1 cellular context compared by ENCODE assay signal in genomic region chr7:158548726-158549125, GRCh38.
TF ChIP-seq lines count a peak whose summit lies in the region.

No MANE protein-coding gene starts in this region.

TF ChIP-seq in H1, 55 proteins besides CTCF, POLR2A, EP300 and RAD21:
- TF ChIP-seq CBX5 (IDR thresholded peaks at IDR 0.05; ENCODE audit: low read depth, low read length), result no peak
- TF ChIP-seq TBP (IDR thresholded peaks at IDR 0.05; ENCODE audit: low read depth, low read length), result no peak
- TF ChIP-seq, protein P1, sequence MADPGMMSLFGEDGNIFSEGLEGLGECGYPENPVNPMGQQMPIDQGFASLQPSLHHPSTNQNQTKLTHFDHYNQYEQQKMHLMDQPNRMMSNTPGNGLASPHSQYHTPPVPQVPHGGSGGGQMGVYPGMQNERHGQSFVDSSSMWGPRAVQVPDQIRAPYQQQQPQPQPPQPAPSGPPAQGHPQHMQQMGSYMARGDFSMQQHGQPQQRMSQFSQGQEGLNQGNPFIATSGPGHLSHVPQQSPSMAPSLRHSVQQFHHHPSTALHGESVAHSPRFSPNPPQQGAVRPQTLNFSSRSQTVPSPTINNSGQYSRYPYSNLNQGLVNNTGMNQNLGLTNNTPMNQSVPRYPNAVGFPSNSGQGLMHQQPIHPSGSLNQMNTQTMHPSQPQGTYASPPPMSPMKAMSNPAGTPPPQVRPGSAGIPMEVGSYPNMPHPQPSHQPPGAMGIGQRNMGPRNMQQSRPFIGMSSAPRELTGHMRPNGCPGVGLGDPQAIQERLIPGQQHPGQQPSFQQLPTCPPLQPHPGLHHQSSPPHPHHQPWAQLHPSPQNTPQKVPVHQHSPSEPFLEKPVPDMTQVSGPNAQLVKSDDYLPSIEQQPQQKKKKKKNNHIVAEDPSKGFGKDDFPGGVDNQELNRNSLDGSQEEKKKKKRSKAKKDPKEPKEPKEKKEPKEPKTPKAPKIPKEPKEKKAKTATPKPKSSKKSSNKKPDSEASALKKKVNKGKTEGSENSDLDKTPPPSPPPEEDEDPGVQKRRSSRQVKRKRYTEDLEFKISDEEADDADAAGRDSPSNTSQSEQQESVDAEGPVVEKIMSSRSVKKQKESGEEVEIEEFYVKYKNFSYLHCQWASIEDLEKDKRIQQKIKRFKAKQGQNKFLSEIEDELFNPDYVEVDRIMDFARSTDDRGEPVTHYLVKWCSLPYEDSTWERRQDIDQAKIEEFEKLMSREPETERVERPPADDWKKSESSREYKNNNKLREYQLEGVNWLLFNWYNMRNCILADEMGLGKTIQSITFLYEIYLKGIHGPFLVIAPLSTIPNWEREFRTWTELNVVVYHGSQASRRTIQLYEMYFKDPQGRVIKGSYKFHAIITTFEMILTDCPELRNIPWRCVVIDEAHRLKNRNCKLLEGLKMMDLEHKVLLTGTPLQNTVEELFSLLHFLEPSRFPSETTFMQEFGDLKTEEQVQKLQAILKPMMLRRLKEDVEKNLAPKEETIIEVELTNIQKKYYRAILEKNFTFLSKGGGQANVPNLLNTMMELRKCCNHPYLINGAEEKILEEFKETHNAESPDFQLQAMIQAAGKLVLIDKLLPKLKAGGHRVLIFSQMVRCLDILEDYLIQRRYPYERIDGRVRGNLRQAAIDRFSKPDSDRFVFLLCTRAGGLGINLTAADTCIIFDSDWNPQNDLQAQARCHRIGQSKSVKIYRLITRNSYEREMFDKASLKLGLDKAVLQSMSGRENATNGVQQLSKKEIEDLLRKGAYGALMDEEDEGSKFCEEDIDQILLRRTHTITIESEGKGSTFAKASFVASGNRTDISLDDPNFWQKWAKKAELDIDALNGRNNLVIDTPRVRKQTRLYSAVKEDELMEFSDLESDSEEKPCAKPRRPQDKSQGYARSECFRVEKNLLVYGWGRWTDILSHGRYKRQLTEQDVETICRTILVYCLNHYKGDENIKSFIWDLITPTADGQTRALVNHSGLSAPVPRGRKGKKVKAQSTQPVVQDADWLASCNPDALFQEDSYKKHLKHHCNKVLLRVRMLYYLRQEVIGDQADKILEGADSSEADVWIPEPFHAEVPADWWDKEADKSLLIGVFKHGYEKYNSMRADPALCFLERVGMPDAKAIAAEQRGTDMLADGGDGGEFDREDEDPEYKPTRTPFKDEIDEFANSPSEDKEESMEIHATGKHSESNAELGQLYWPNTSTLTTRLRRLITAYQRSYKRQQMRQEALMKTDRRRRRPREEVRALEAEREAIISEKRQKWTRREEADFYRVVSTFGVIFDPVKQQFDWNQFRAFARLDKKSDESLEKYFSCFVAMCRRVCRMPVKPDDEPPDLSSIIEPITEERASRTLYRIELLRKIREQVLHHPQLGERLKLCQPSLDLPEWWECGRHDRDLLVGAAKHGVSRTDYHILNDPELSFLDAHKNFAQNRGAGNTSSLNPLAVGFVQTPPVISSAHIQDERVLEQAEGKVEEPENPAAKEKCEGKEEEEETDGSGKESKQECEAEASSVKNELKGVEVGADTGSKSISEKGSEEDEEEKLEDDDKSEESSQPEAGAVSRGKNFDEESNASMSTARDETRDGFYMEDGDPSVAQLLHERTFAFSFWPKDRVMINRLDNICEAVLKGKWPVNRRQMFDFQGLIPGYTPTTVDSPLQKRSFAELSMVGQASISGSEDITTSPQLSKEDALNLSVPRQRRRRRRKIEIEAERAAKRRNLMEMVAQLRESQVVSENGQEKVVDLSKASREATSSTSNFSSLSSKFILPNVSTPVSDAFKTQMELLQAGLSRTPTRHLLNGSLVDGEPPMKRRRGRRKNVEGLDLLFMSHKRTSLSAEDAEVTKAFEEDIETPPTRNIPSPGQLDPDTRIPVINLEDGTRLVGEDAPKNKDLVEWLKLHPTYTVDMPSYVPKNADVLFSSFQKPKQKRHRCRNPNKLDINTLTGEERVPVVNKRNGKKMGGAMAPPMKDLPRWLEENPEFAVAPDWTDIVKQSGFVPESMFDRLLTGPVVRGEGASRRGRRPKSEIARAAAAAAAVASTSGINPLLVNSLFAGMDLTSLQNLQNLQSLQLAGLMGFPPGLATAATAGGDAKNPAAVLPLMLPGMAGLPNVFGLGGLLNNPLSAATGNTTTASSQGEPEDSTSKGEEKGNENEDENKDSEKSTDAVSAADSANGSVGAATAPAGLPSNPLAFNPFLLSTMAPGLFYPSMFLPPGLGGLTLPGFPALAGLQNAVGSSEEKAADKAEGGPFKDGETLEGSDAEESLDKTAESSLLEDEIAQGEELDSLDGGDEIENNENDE (IDR thresholded peaks at IDR 0.05; ENCODE audit: insufficient replicate concordance, low read length), result no peak
- TF ChIP-seq MAX (IDR thresholded peaks at IDR 0.05), result no peak
- TF ChIP-seq ZNF274 (IDR thresholded peaks at IDR 0.05; ENCODE audit: borderline replicate concordance, extremely low read depth, low read length), result no peak
- TF ChIP-seq EZH2 (IDR thresholded peaks at IDR 0.05; ENCODE audit: low read depth, low read length, severe bottlenecking), result no peak
- no peak for TF ChIP-seq CEBPB (IDR thresholded peaks at IDR 0.05; ENCODE audit: low read depth, low read length)
- no peak for TF ChIP-seq SP2 (IDR thresholded peaks at IDR 0.05; ENCODE audit: low read length)
- no peak for TF ChIP-seq BCL11A (IDR thresholded peaks at IDR 0.05; ENCODE audit: low read depth in 2 of 2, low read length in 2 of 2)
- no peak for TF ChIP-seq EGR1 (IDR thresholded peaks at IDR 0.05; ENCODE audit: borderline replicate concordance, low read depth, low read length)
- no peak for TF ChIP-seq NRF1 (IDR thresholded peaks at IDR 0.05; ENCODE audit: low read depth, low read length)
- TF ChIP-seq FOSL1 (IDR thresholded peaks at IDR 0.05; ENCODE audit: insufficient read depth, low read depth, low read length), result no peak
- no peak for TF ChIP-seq CREB1 (IDR thresholded peaks at IDR 0.05)
- no peak for TF ChIP-seq ASH2L (IDR thresholded peaks at IDR 0.05; ENCODE audit: low read length)
- TF ChIP-seq ATF3 (IDR thresholded peaks at IDR 0.05; ENCODE audit: insufficient read depth, low read depth, low read length), result no peak
- TF ChIP-seq SP1 (IDR thresholded peaks at IDR 0.05; ENCODE audit: low read depth, low read length), result no peak
- no peak for TF ChIP-seq PHF8 (conservative IDR thresholded peaks at IDR 0.05; ENCODE audit: low read depth, low read length)
